ENCODE assay signal across 13 cellular contexts in genomic region chr7:116232920-116233319, GRCh38. TPM values are rescaled to one million over a fixed set of nuclear protein-coding genes. Genes with fewer than 3 reads are reported as not detected.
DNase-seq lines count a peak whose midpoint lies in the region; ATAC-seq, FAIRE-seq and TF ChIP-seq lines count a peak whose summit lies in the region.
"Had no signal": no experiment of that assay in that cellular context is flagged by ENCODE, and none has a peak within 500 bp of the region (broad histone marks: within the 10 kb centered on the region; RNA-seq: fewer than 3 reads in every experiment).

No MANE protein-coding gene starts in this region.

- H3K36me3 ChIP-seq in urinary bladder (ENCODE audit: insufficient read depth) = peaks cover 3% of the 10 kb centered on the region
- H3K36me3 ChIP-seq in pancreas = no peaks in the 10 kb centered on the region

- intact Hi-C loops in pancreas (cut with DNase I) = no loop called here

- no peak for FAIRE-seq in pancreas (lab: Jason Lieb, UNC)
- FAIRE-seq: colon had no signal

- TF ChIP-seq CTCF in foreskin keratinocyte (conservative IDR thresholded peaks at IDR 0.05) (no peak), pancreas (IDR thresholded peaks at IDR 0.05) (no peak)

- H3K27ac Mint-ChIP-seq in activated T-cell treated with anti-CD3 and anti-CD28 coated beads, Interleukin-2, amount 50 U/mL, for 24 hours = peak overlapping the region; percentile 91

- H3K27me3 Mint-ChIP-seq in activated T-cell treated with anti-CD3 and anti-CD28 coated beads, Interleukin-2, amount 50 U/mL, for 24 hours = no peaks in the 10 kb centered on the region

- peaks cover 22% of the 10 kb centered on the region for H3K36me3 Mint-ChIP-seq in activated T-cell treated with anti-CD3 and anti-CD28 coated beads, Interleukin-2, amount 50 U/mL, for 24 hours (ENCODE audit: low read depth)

- no peak overlapping the region for H3K4me3 Mint-ChIP-seq in activated T-cell treated with anti-CD3 and anti-CD28 coated beads, Interleukin-2, amount 50 U/mL, for 24 hours

- H3K4me3 ChIP-seq in urinary bladder (ENCODE audit: low read depth, low read length) (no peak overlapping the region), pancreas (no peak overlapping the region)

- H3K27me3 ChIP-seq in foreskin keratinocyte (no peaks in the 10 kb centered on the region), pancreas (no peaks in the 10 kb centered on the region)

- 63% methylated on average over 1 of the region's 1 CpG for WGBS in urinary bladder
- 53 to 70% methylated on average over 1 of the region's 1 CpG for WGBS in pancreas, 2 donors

- peaks cover 90% of the 10 kb centered on the region for H3K4me1 Mint-ChIP-seq in activated T-cell treated with anti-CD3 and anti-CD28 coated beads, Interleukin-2, amount 50 U/mL, for 24 hours (ENCODE audit: low read depth)

- peaks cover 43% of the 10 kb centered on the region for H3K4me1 ChIP-seq in foreskin keratinocyte
- H3K4me1 ChIP-seq in urinary bladder (ENCODE audit: insufficient read depth) = peaks cover 2% of the 10 kb centered on the region
- H3K4me1 ChIP-seq in pancreas = peaks cover 20 to 42% (median 21%) of the 10 kb centered on the region in 3 donors

- H3K9me3 Mint-ChIP-seq in activated T-cell treated with anti-CD3 and anti-CD28 coated beads, Interleukin-2, amount 50 U/mL, for 24 hours = no peaks in the 10 kb centered on the region

- no peaks in the 10 kb centered on the region for H3K9me3 ChIP-seq in pancreas

- H3K27ac ChIP-seq in foreskin keratinocyte (peak overlapping the region; percentile 9), urinary bladder (ENCODE audit: low read depth) (peak overlapping the region; percentile 23), pancreas (no peak overlapping the region)

- no peak for DNase-seq in activated T-cell treated with anti-CD3 and anti-CD28 coated beads, Interleukin-2, amount 50 U/mL, for 24 hours
- DNase-seq in activated T-cell treated with anti-CD3 and anti-CD28 coated beads for 4 hours (no peak), SKM-1 (lab: John Stamatoyannopoulos, UW; ENCODE audit: unreplicated experiment) (peak; percentile 23), foreskin keratinocyte (no peak), C1 segment of cervical spinal cord (lab: John Stamatoyannopoulos, UW) (no peak), cerebellar cortex (ENCODE audit: low spot score) (no peak), pancreas (no peak)
- DNase-seq: GDM1; NCI-H2107; stimulated activated CD4-positive, alpha-beta T cell treated with anti-CD3 and anti-CD28 coated beads, Interleukin-2, amount 100 ng/mL, for 24 hours had no signal

- ATAC-seq in foreskin keratinocyte (no peak), pancreas (no peak)
- ATAC-seq: activated CD4-positive, CD25-positive, alpha-beta regulatory T cell treated with anti-CD3 and anti-CD28 coated beads, Interleukin-2, amount 50 U/mL, for 24 hours had no signal

RNA-seq across cellular contexts. Expression of gene TES, which starts 22.6 kb away (rescaled TPM):
- 115 and 130 TPM in 2 replicates for total RNA-seq in foreskin keratinocyte
- polyA plus RNA-seq in foreskin keratinocyte = 53.6 and 55.3 TPM in 2 replicates
- total RNA-seq in urinary bladder = 207 TPM
- 159 TPM for polyA plus RNA-seq in urinary bladder
- total RNA-seq in pancreas = 10 to 100 TPM; 17.3 to 37.0 (median 27.2) TPM
- 10 to 100 TPM; 10.6 to 17.3 TPM for polyA plus RNA-seq in pancreas

Comparison
In these comparisons a context has a peak if more than half of its experiments do, and no peak if none do; other contexts are left out.
1. H3K27ac ChIP-seq: peak in foreskin keratinocyte (single experiment) and urinary bladder (single experiment); none in pancreas (0 of 4).